28 cellular contexts compared by ENCODE assay signal in the genomic region with DNA sequence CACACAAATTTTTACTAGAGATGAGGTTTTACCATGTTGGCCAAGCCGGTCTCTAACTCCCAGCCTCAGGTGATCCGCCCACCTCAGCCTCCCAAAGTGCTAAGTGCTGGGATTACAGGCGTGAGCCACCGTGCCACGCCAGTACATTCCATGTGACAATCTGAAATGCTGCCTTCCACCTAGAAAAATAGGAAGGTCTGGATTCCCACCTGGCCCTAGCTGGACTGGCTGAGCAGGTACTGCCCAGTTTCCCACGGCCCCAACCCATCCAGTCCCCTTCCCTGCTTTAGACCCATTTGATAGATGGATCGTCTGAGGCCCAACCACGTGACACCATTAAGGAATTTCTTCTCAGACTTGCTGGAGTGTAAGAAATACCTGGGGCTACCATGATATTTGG.
"Had no signal": no experiment of that assay in that cellular context is flagged by ENCODE, and none has a peak within 500 bp of the region (broad histone marks: within the 10 kb centered on the region; RNA-seq: fewer than 3 reads in every experiment).

No MANE protein-coding gene starts in this region.

- H3K27me3 Mint-ChIP-seq: activated CD4-positive, alpha-beta T cell treated with anti-CD3 and anti-CD28 coated beads for 36 hours; activated CD4-positive, alpha-beta T cell treated with anti-CD3 and anti-CD28 coated beads, Interleukin-2, amount 10 ng/mL, durations not matched to agents 7 days and 5 days; activated naive CD4-positive, alpha-beta T cell treated with anti-CD3 and anti-CD28 coated beads, Interleukin-2, amount 50 U/mL, for 24 hours; activated naive CD8-positive, alpha-beta T cell treated with anti-CD3 and anti-CD28 coated beads, Interleukin-2, amount 10 ng/mL, durations not matched to agents 7 days and 5 days; activated T-cell treated with anti-CD3 and anti-CD28 coated beads, Interleukin-2, amount 50 U/mL, for 24 hours; central memory CD8-positive, alpha-beta T cell had no signal

- H2AFZ ChIP-seq: PC-9 had no signal

- H3K27ac ChIP-seq: ascending aorta, KMS-11, PC-9, RWPE1, WERI-Rb-1 had no signal

- H3K4me3 Mint-ChIP-seq: activated CD4-positive, alpha-beta T cell treated with anti-CD3 and anti-CD28 coated beads for 36 hours; activated CD4-positive, alpha-beta T cell treated with anti-CD3 and anti-CD28 coated beads, Interleukin-2, amount 10 ng/mL, durations not matched to agents 7 days and 5 days; activated CD8-positive, alpha-beta T cell treated with anti-CD3 and anti-CD28 coated beads, Interleukin-2, amount 10 ng/mL, durations not matched to agents 7 days and 5 days; activated naive CD4-positive, alpha-beta T cell treated with anti-CD3 and anti-CD28 coated beads, Interleukin-2, amount 50 U/mL, for 24 hours; activated naive CD8-positive, alpha-beta T cell treated with anti-CD3 and anti-CD28 coated beads, Interleukin-2, amount 10 ng/mL, durations not matched to agents 7 days and 5 days; activated T-cell treated with anti-CD3 and anti-CD28 coated beads, Interleukin-2, amount 50 U/mL, for 24 hours; central memory CD8-positive, alpha-beta T cell had no signal

- H3K36me3 ChIP-seq: cardiac muscle cell had no signal

- DNase-seq: activated CD4-positive, alpha-beta T cell treated with anti-CD3 and anti-CD28 coated beads for 36 hours; activated CD4-positive, alpha-beta T cell treated with anti-CD3 and anti-CD28 coated beads, Interleukin-2, amount 10 ng/mL, durations not matched to agents 7 days and 5 days; activated CD4-positive, alpha-beta T cell treated with anti-CD3 and anti-CD28 coated beads, Interleukin-2, amount 50 U/mL, for 48 hours; activated CD8-positive, alpha-beta T cell treated with anti-CD3 and anti-CD28 coated beads, Interleukin-2, amount 10 ng/mL, durations not matched to agents 7 days and 5 days; activated gamma-delta T cell; activated naive CD4-positive, alpha-beta T cell treated with Interleukin-2 at 50 U/mL for 16 hours; activated naive CD8-positive, alpha-beta T cell treated with anti-CD3 and anti-CD28 coated beads, Interleukin-2, amount 10 ng/mL, durations not matched to agents 7 days and 5 days; activated T-cell treated with anti-CD3 and anti-CD28 coated beads, Interleukin-2, amount 50 U/mL, for 24 hours; NCI-H1092 treated with DMSO at 0.1 percent for 48 hours; NCI-H1417 treated with DMSO at 0.1 percent for 48 hours; NCI-H187 treated with DMSO at 0.1 percent for 48 hours; NCI-H345; NCI-H524 treated with DMSO at 0.1 percent for 48 hours; PC-9; SW 1271; T-helper 1 cell; T-helper 2 cell; T-helper 9 cell; WERI-Rb-1 had no signal

- H3K9me3 ChIP-seq: ascending aorta had no signal

- FAIRE-seq: RCC 7860 had no signal

- ATAC-seq: activated CD4-positive, alpha-beta T cell treated with anti-CD3 and anti-CD28 coated beads for 36 hours; activated CD8-positive, alpha-beta T cell treated with anti-CD3 and anti-CD28 coated beads, Interleukin-2, amount 10 ng/mL, durations not matched to agents 7 days and 5 days; Right ventricle myocardium inferior had no signal

- H3K4me1 ChIP-seq: ascending aorta had no signal

- H3K9ac ChIP-seq: KMS-11 had no signal

- H3K4me3 ChIP-seq: ascending aorta, cardiac muscle cell, PC-9 had no signal

- H3K4me2 ChIP-seq: KMS-11, PC-9 had no signal

- H3K9me3 Mint-ChIP-seq: activated CD4-positive, alpha-beta T cell treated with anti-CD3 and anti-CD28 coated beads, Interleukin-2, amount 10 ng/mL, durations not matched to agents 7 days and 5 days; activated naive CD4-positive, alpha-beta T cell treated with anti-CD3 and anti-CD28 coated beads, Interleukin-2, amount 50 U/mL, for 24 hours; activated naive CD8-positive, alpha-beta T cell treated with anti-CD3 and anti-CD28 coated beads, Interleukin-2, amount 10 ng/mL, durations not matched to agents 7 days and 5 days; activated T-cell treated with anti-CD3 and anti-CD28 coated beads, Interleukin-2, amount 50 U/mL, for 24 hours; activated T-helper 2 cell treated with anti-CD3 and anti-CD28 coated beads, Interferon-gamma antibody, Interleukin-2, Interleukin-4, amounts not matched to agents 10 μg/mL and 5 μg/mL and 100 μg/mL, durations not matched to agents 14 hours and 24 hours and 36 hours; central memory CD8-positive, alpha-beta T cell had no signal

- H3K27ac Mint-ChIP-seq: activated CD4-positive, alpha-beta T cell treated with anti-CD3 and anti-CD28 coated beads for 36 hours; activated CD4-positive, alpha-beta T cell treated with anti-CD3 and anti-CD28 coated beads, Interleukin-2, amount 10 ng/mL, durations not matched to agents 7 days and 5 days; activated CD8-positive, alpha-beta T cell treated with anti-CD3 and anti-CD28 coated beads, Interleukin-2, amount 10 ng/mL, durations not matched to agents 7 days and 5 days; activated naive CD4-positive, alpha-beta T cell treated with anti-CD3 and anti-CD28 coated beads, Interleukin-2, amount 50 U/mL, for 24 hours; activated naive CD8-positive, alpha-beta T cell treated with anti-CD3 and anti-CD28 coated beads, Interleukin-2, amount 10 ng/mL, durations not matched to agents 7 days and 5 days; activated T-cell treated with anti-CD3 and anti-CD28 coated beads, Interleukin-2, amount 50 U/mL, for 24 hours; activated T-helper 2 cell treated with anti-CD3 and anti-CD28 coated beads, Interferon-gamma antibody, Interleukin-2, Interleukin-4, amounts not matched to agents 10 μg/mL and 5 μg/mL and 100 μg/mL, durations not matched to agents 14 hours and 24 hours and 36 hours had no signal

- H3K27me3 ChIP-seq: ascending aorta, cardiac muscle cell had no signal
